ENCODE assay signal across 8 cellular contexts in the genomic region with DNA sequence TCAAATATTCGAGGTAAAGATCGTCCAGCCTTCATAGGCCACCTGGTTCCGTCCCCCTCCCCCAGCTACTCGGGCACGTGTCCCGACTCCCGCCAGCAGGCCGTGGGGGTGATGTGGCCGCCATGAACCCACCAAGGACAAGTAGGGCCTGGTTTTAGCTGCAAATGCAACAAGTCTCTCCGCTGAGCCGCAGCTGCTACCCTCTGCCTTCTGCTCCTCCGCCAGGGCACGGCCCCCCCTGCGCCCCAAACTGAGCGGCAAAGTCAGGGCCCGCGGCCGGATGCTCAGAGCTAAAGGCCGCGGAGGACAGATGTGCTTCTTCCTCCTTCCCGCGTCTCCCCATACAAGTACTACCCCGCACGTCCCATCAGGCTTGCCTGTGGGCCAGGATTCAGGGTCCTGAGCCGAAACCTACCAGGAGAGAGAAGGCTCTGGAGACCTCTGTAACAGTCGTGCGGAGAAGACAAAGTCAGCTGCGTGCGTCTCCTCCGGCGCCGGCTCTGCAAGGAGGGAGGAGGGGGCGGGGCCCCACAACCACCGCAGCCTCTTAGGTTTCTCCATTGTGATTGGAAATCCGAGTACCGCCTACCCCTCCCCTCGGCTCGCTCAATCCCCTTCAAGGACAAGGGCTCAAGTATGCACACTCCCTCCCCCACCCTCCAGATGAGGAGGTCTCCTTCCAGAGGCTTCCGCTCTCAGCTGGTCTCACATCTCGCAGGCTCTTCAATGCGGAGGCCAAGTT. TPM values are rescaled to one million over a fixed set of nuclear protein-coding genes. Genes with fewer than 3 reads are reported as not detected.
A peak's percentile ranks its signal among the peaks of the same experiment; 100 is the strongest.
DNase-seq lines count a peak whose midpoint lies in the region; ATAC-seq, FAIRE-seq and TF ChIP-seq lines count a peak whose summit lies in the region.

TSS of gene LDHB (minus strand) at position 507 of the 742 bp plus-strand sequence. CDS start 3,171 bp downstream, outside the sequence.

- peak within 1 kb of the TSS; percentile 78 for H3K27ac ChIP-seq in CD8-positive, alpha-beta memory T cell (ENCODE audit: low read depth, low read length)
- H3K27ac ChIP-seq in H1 (ENCODE audit: low read depth, low read length): peak within 1 kb of the TSS; percentile 99

- H3K4me3 ChIP-seq in CD8-positive, alpha-beta memory T cell (ENCODE audit: low read length): peak within 1 kb of the TSS; percentile 91
- H3K4me3 ChIP-seq in H1 (ENCODE audit: extremely low read depth in 1 of 4, insufficient read depth in 2 of 4, low read depth in 3 of 4, low read length in 4 of 4): peak within 1 kb of the TSS; percentile 95 to 99 (median 96)

- H2BK120ac ChIP-seq in H1 (replicated peaks; ENCODE audit: low read depth, low read length): peak within 1 kb of the TSS; percentile 91

- ATAC-seq in GM19463 (IDR thresholded peaks at IDR 0.05; ENCODE audit: unreplicated experiment): peak; percentile 95

- H2AK5ac ChIP-seq in H1 (ENCODE audit: low read depth, low read length): peak within 1 kb of the TSS; percentile 16

- TF ChIP-seq EP300 in H1 (IDR thresholded peaks at IDR 0.05; ENCODE audit: borderline replicate concordance in 1 of 2, low read depth in 2 of 2, low read length in 2 of 2): no peak

- no peaks in the 10 kb centered on the region for H3K27me3 Mint-ChIP-seq in CD8-positive, alpha-beta memory T cell

- H3K4me3 Mint-ChIP-seq in CD8-positive, alpha-beta memory T cell: peak within 1 kb of the TSS; percentile 92 to 99 (median 96)

- peak within 1 kb of the TSS; percentile 98 for H4K8ac ChIP-seq in H1 (ENCODE audit: extremely low read depth, insufficient read depth, low read length)

- peaks cover 18% of the 10 kb centered on the region for H3K36me3 ChIP-seq in CD8-positive, alpha-beta memory T cell (ENCODE audit: insufficient read depth, low read length)
- peaks cover 11 to 31% (median 21%) of the 10 kb centered on the region in 4 experiments for H3K36me3 ChIP-seq in H1 (ENCODE audit: control insufficient read depth in 2 of 4, insufficient read depth in 4 of 4, low read length in 3 of 4)

- peak within 1 kb of the TSS; percentile 18 for H3K23ac ChIP-seq in H1 (ENCODE audit: insufficient read length)

- peak within 1 kb of the TSS; percentile 99 for H3K18ac ChIP-seq in H1 (ENCODE audit: extremely low read depth, low read length)

- H3K79me1 ChIP-seq in H1 (ENCODE audit: low read depth, low read length): peaks cover 3% of the 10 kb centered on the region; the same call in 1 of the 2 replicates

- H3K79me2 ChIP-seq in H1 (ENCODE audit: control insufficient read depth in 1 of 2, insufficient read depth in 2 of 2, low read length in 2 of 2): peaks cover 23 to 51% of the 10 kb centered on the region in 2 experiments

- H2BK15ac ChIP-seq in H1 (ENCODE audit: low read length): 0 out of 2 replicates have a peak within 1 kb of the TSS, but pooled peaks have one; percentile 65

- H2BK12ac ChIP-seq in H1 (ENCODE audit: low read depth, low read length): peak within 1 kb of the TSS; percentile 93

- WGBS in H1 (ENCODE audit: extremely low coverage in 1 of 2, insufficient coverage in 1 of 2, insufficient read length in 1 of 2, insufficient replicate concordance in 2 of 2, low coverage in 1 of 2, low lambda C conversion rate in 2 of 2, missing lambda C conversion rate in 1 of 2), 2 experiments: 2% methylated on average over 32 of the region's 41 CpGs; no CpG with 5 or more reads in 1 of the 2 experiments

- H2BK5ac ChIP-seq in H1 (ENCODE audit: low read depth, low read length): peak within 1 kb of the TSS; percentile 97

- peaks cover 39% of the 10 kb centered on the region for H3K4me1 ChIP-seq in CD8-positive, alpha-beta memory T cell (ENCODE audit: insufficient read depth, low read length)
- peaks cover 0 to 10% (median 3%) of the 10 kb centered on the region in 4 experiments; a peak in 4 of 7 replicates for H3K4me1 ChIP-seq in H1 (replicated peaks in 1 of 4; ENCODE audit: control insufficient read depth in 3 of 4, insufficient read depth in 4 of 4, low read length in 3 of 4)

- CTCF ChIA-PET in CD8-positive, alpha-beta memory T cell (lab: Charles Lee): interaction anchor here (1.1 to 2.9 kb wide), 8 partner anchors 9 to 171 kb away, joined by 3 to 25 read pairs (median 6); partner anchors contain the start of genes GOLT1B and RECQL
- CTCF ChIA-PET in H1 (lab: Charles Lee; ENCODE audit: partially characterized antibody): interaction anchor here (0.8 to 1.4 kb wide), 5 partner anchors 9 to 332 kb away, joined by 3 to 4 read pairs (median 4); no protein-coding TSS in a partner anchor

- peak within 1 kb of the TSS; percentile 90 to 99 (median 96) for H3K27ac Mint-ChIP-seq in CD8-positive, alpha-beta memory T cell

- POLR2A ChIA-PET in CD8-positive, alpha-beta memory T cell (lab: Charles Lee): interaction anchor here (0.9 to 2.2 kb wide), 12 partner anchors 8 to 887 kb away, joined by 3 to 32 read pairs (median 4); partner anchors contain the start of genes C2CD5, GOLT1B, PYROXD1 and RECQL
- POLR2A ChIA-PET in H1 (lab: Charles Lee; ENCODE audit: partially characterized antibody): interaction anchor here (0.6 to 3.3 kb wide), 35 partner anchors 9 to 887 kb away, joined by 3 to 82 read pairs (median 4); partner anchors contain the start of genes C2CD5, CMAS, GOLT1B and PYROXD1

- peaks cover 54 to 68% (median 60%) of the 10 kb centered on the region in 3 donors for H3K4me1 Mint-ChIP-seq in CD8-positive, alpha-beta memory T cell

- no peaks in the 10 kb centered on the region for H3K9me3 Mint-ChIP-seq in CD8-positive, alpha-beta memory T cell

- H4K91ac ChIP-seq in H1 (replicated peaks; ENCODE audit: insufficient read length, low read length): peak within 1 kb of the TSS; percentile 99

- H3K14ac ChIP-seq in H1 (ENCODE audit: insufficient read length): no peak within 1 kb of the TSS

- no peaks in the 10 kb centered on the region for H3K9me3 ChIP-seq in CD8-positive, alpha-beta memory T cell (ENCODE audit: low read length)
- H3K9me3 ChIP-seq in H1 (ENCODE audit: insufficient read depth in 2 of 2, low read depth in 1 of 2, low read length in 1 of 2): peaks cover 0 to 7% of the 10 kb centered on the region in 2 experiments; a peak in 1 of 4 replicates

- peaks cover 11 to 29% of the 10 kb centered on the region in 2 experiments for H4K20me1 ChIP-seq in H1 (replicated peaks in 1 of 2; ENCODE audit: control insufficient read depth in 1 of 2, insufficient read depth in 2 of 2, low read length in 2 of 2)

- H3K36me3 Mint-ChIP-seq in CD8-positive, alpha-beta memory T cell: peaks cover 5 to 48% (median 13%) of the 10 kb centered on the region in 3 donors

- H3K4me2 ChIP-seq in H1 (ENCODE audit: insufficient read depth in 1 of 2, low read depth in 2 of 2, low read length in 2 of 2): peak within 1 kb of the TSS; percentile 58 to 74

- peak within 1 kb of the TSS; percentile 97 to 99 (median 98) for H3K9ac ChIP-seq in H1 (replicated peaks in 1 of 4; ENCODE audit: extremely low read depth in 1 of 4, low read depth in 3 of 4, low read length in 3 of 4)

- peak; percentile 84 for FAIRE-seq in H1 (lab: Jason Lieb, UNC)

- H2AFZ ChIP-seq in H1 (ENCODE audit: low read length): no peak within 1 kb of the TSS

- H3K27me3 ChIP-seq in CD8-positive, alpha-beta memory T cell (ENCODE audit: insufficient read depth, low read length, poor library complexity, severe bottlenecking): no peaks in the 10 kb centered on the region
- H3K27me3 ChIP-seq in H1 (replicated peaks in 1 of 4; ENCODE audit: control insufficient read depth in 3 of 4, extremely low read depth in 1 of 4, insufficient read depth in 3 of 4, low read length in 3 of 4): no peaks in the 10 kb centered on the region

- TF ChIP-seq POLR2A in H1 (IDR thresholded peaks at IDR 0.05; ENCODE audit: control extremely low read depth in 1 of 2, low read depth in 2 of 2, low read length in 2 of 2): peak; percentile 85 to 99

- H3K23me2 ChIP-seq in H1 (ENCODE audit: low read depth, low read length): peaks cover 2% of the 10 kb centered on the region

- H3K4ac ChIP-seq in H1 (replicated peaks; ENCODE audit: insufficient read length, low read depth, low read length): peak within 1 kb of the TSS; percentile 100

- no peak for TF ChIP-seq RAD21 in H1 (IDR thresholded peaks at IDR 0.05 in 1 of 2, conservative IDR thresholded peaks at IDR 0.05 in 1 of 2; ENCODE audit: low read depth in 2 of 2, low read length in 2 of 2)

- TF ChIP-seq CTCF in H1 (IDR thresholded peaks at IDR 0.05; ENCODE audit: control extremely low read depth in 1 of 3, insufficient read depth in 1 of 3, low read depth in 1 of 3, low read length in 3 of 3): no peak

- H3K56ac ChIP-seq in H1 (replicated peaks; ENCODE audit: insufficient read length, low read depth, low read length): peak within 1 kb of the TSS; percentile 95

- no peak within 1 kb of the TSS for H2BK20ac ChIP-seq in H1 (ENCODE audit: low read length)

- peak; percentile 85 to 95 (median 87) for DNase-seq in CD8-positive, alpha-beta memory T cell
- DNase-seq in HPDE6-E6E7 (ENCODE audit: extremely low spot score) (peak; percentile 84), NOMO-1 treated with DMSO at 0.1 percent for 48 hours (lab: John Stamatoyannopoulos, UW; ENCODE audit: unreplicated experiment) (peak; percentile 95), H1 (ENCODE audit: low read depth in 1 of 2, low spot score in 2 of 2) (peak; percentile 89 to 94), mesenteric fat pad (ENCODE audit: low spot score) (peak; percentile 95)
- peak; percentile 85 to 91 for DNase-seq in activated CD8-positive, alpha-beta memory T cell treated with anti-CD3 and anti-CD28 coated beads for 4 hours (ENCODE audit: low read depth in 2 of 2)
- peak; percentile 79 for DNase-seq in stimulated activated CD8-positive, alpha-beta memory T cell treated with anti-CD3 and anti-CD28 coated beads, Interleukin-15, amount 100 ng/mL, for 24 hours (ENCODE audit: low read depth)

- H4K5ac ChIP-seq in H1 (ENCODE audit: insufficient read length, low read depth, low read length): peak within 1 kb of the TSS; percentile 99

RNA-seq across cellular contexts. Expression of gene LDHB, which starts in this region (rescaled TPM):
- total RNA-seq in CD8-positive, alpha-beta memory T cell: 1,000 to 10,000 TPM; 1,700 to 1,721 TPM
- 1,224 TPM for polyA plus RNA-seq in CD8-positive, alpha-beta memory T cell
- total RNA-seq in H1 (2021; fragmentation: NEBNext Ultra II Directional; extraction: Animal tissue kit (Norgen Biotek cat#: 25700)): 1,716 and 1,781 TPM in 2 replicates
- 616 and 1,177 TPM in 2 replicates for polyA plus RNA-seq in H1 (2011; rRNA removed)
- 1,593 TPM for polyA plus RNA-seq in H1 (2011; cell fraction: cytosol; rRNA removed)
- polyA plus RNA-seq in H1 (2011; cell fraction: nucleus; rRNA removed): 241 TPM
- 1,610 to 2,553 TPM (median 1,765 TPM) in 4 replicates for polyA plus RNA-seq in H1 (2012, experiment 1 of 2)
- 308 TPM for polyA plus RNA-seq in H1 (2012, experiment 2 of 2)
- polyA plus RNA-seq in H1 (2013, experiment 1 of 2): 694 TPM
- polyA plus RNA-seq in H1 (2013, experiment 2 of 2): 730 TPM
- polyA minus RNA-seq in H1 (2011; rRNA and poly(A)+ RNA removed): 935 and 1,173 TPM in 2 replicates
- 453 TPM for polyA minus RNA-seq in H1 (2011; cell fraction: cytosol; rRNA and poly(A)+ RNA removed)
- 323 TPM for polyA minus RNA-seq in H1 (2011; cell fraction: nucleus; rRNA and poly(A)+ RNA removed)
- 900 TPM for total RNA-seq in mesenteric fat pad

Comparison
In these comparisons a context has a peak if more than half of its experiments do, and no peak if none do; other contexts are left out.
1. Peak in every context shown above with its lines: DNase-seq, ATAC-seq, H3K4me3 ChIP-seq and H3K27ac ChIP-seq.